Comparison of ENCODE assay signal across 8 cellular contexts in genomic region chr6:43070028-43070632, GRCh38. TPM values are rescaled to one million over a fixed set of nuclear protein-coding genes. Genes with fewer than 3 reads are reported as not detected.
DNase-seq lines count a peak whose midpoint lies in the region; ATAC-seq, FAIRE-seq and TF ChIP-seq lines count a peak whose summit lies in the region.

No MANE protein-coding gene starts in this region.

- no peaks in the 10 kb centered on the region for H3K9me3 ChIP-seq in mammary epithelial cell (replicated peaks; ENCODE audit: insufficient read depth, low read length)

- ATAC-seq in HG02973 (IDR thresholded peaks at IDR 0.05; ENCODE audit: unreplicated experiment) = no peak
- ATAC-seq in GM18868 (IDR thresholded peaks at IDR 0.05; ENCODE audit: unreplicated experiment) = no peak

- peak; percentile 85 for FAIRE-seq in GM18507 (lab: Jason Lieb, UNC)

- no peak overlapping the region for H3K27ac ChIP-seq in mammary epithelial cell (ENCODE audit: insufficient read depth, low read depth, low read length)

- H3K36me3 ChIP-seq in mammary epithelial cell (ENCODE audit: insufficient read depth, low read length) = no peaks in the 10 kb centered on the region

- no TSS peak for BruUV-seq in mammary epithelial cell (replicated peaks; lab: Mats Ljungman, UMichigan)

- no peaks in the 10 kb centered on the region for H3K79me2 ChIP-seq in mammary epithelial cell (ENCODE audit: insufficient read depth, low read length)

- no peaks in the 10 kb centered on the region for H3K4me1 ChIP-seq in mammary epithelial cell (ENCODE audit: insufficient read depth, low read length)

- peaks cover 18% of the 10 kb centered on the region for H3K4me1 Mint-ChIP-seq in mesothelial cell of epicardium

- no peak overlapping the region for H2AFZ ChIP-seq in mammary epithelial cell (ENCODE audit: low read depth, low read length)

- H3K4me3 ChIP-seq in mammary epithelial cell (replicated peaks in 1 of 3; ENCODE audit: insufficient read depth in 1 of 3, low read depth in 2 of 3, low read length in 3 of 3) = no peak overlapping the region

- DNase-seq in COLO829 (ENCODE audit: low spot score) (peak; percentile 70), GM18507 (ENCODE audit: extremely low spot score, insufficient read length, low read depth) (peak; percentile 32), NCI-H82 (lab: John Stamatoyannopoulos, UW) (peak; percentile 79), mammary epithelial cell (peak; percentile 40), mesothelial cell of epicardium (ENCODE audit: low spot score in 2 of 2, unreplicated experiment in 2 of 2) (peak in 1 of 2 experiments; percentile 48), occipital lobe (lab: John Stamatoyannopoulos, UW) (no peak)

- no peak overlapping the region for H3K4me2 ChIP-seq in mammary epithelial cell (ENCODE audit: insufficient read depth, low read depth, low read length)

- intact Hi-C loops in mammary epithelial cell (cut with micrococcal nuclease) = loop anchor here (1.0 to 2.0 kb wide), 3 partner anchors 59 to 169 kb away; no protein-coding TSS in a partner anchor

- CTCF ChIA-PET in mammary epithelial cell (lab: Charles Lee; ENCODE audit: low non-redundant PET) = interaction anchor here (0.7 kb wide), 1 partner anchor 19 kb away, joined by 4 read pairs; no protein-coding TSS in a partner anchor

- 54% methylated on average over 5 of the region's 6 CpGs for WGBS in mammary epithelial cell (ENCODE audit: low coverage, missing lambda C conversion rate)

- no peaks in the 10 kb centered on the region for H4K20me1 ChIP-seq in mammary epithelial cell (ENCODE audit: insufficient read depth, low read length)

- in situ Hi-C loops in mammary epithelial cell (cut with MboI; ENCODE audit: low sequenced_read_pairs in 2 of 2) = no loop called here

- H3K4me3 Mint-ChIP-seq in mesothelial cell of epicardium = no peak overlapping the region

- H3K27me3 ChIP-seq in mammary epithelial cell (ENCODE audit: insufficient read depth, low read length) = no peaks in the 10 kb centered on the region

- dilution Hi-C loops in mammary epithelial cell (cut with HindIII; ENCODE audit: low sequenced_read_pairs) = no loop called here

- no peaks in the 10 kb centered on the region for H3K27me3 Mint-ChIP-seq in mesothelial cell of epicardium (ENCODE audit: low read depth)

- peak overlapping the region; percentile 66 for H3K27ac Mint-ChIP-seq in mesothelial cell of epicardium

- no peaks in the 10 kb centered on the region for H3K9me3 Mint-ChIP-seq in mesothelial cell of epicardium

- peaks cover 27% of the 10 kb centered on the region for H3K36me3 Mint-ChIP-seq in mesothelial cell of epicardium

- no peak overlapping the region for H3K9ac ChIP-seq in mammary epithelial cell (ENCODE audit: insufficient read depth, low read length)

- peak; percentile 61 to 72 for TF ChIP-seq CTCF in mammary epithelial cell (conservative IDR thresholded peaks at IDR 0.05 in 1 of 2, IDR thresholded peaks at IDR 0.05 in 1 of 2; ENCODE audit: extremely low read depth in 1 of 2, insufficient read depth in 1 of 2, low read depth in 1 of 2, low read length in 2 of 2)
- peak; percentile 71 for TF ChIP-seq CTCF in mesothelial cell of epicardium (IDR thresholded peaks at IDR 0.05; ENCODE audit: unreplicated experiment)

RNA-seq across cellular contexts. Expression of gene PTK7, which starts 6.0 kb away (rescaled TPM):
- 100 to 1,000 TPM; 141 to 277 TPM for total RNA-seq in mammary epithelial cell
- polyA plus RNA-seq in mammary epithelial cell = 124 TPM
- 118 TPM for polyA minus RNA-seq in mammary epithelial cell
- total RNA-seq in mesothelial cell of epicardium = 303 to 313 TPM (median 308 TPM) in 3 replicates
- 26.0 TPM for total RNA-seq in occipital lobe

RNA-seq across cellular contexts. Expression of gene KLC4, which starts 10.7 kb away (rescaled TPM):
- 10 to 100 TPM; 17.5 to 20.2 TPM for total RNA-seq in mammary epithelial cell
- 9.3 TPM for polyA plus RNA-seq in mammary epithelial cell
- polyA minus RNA-seq in mammary epithelial cell = 1.9 TPM
- total RNA-seq in mesothelial cell of epicardium = 61.9 to 69.2 TPM (median 69.0 TPM) in 3 replicates
- 20.7 TPM for total RNA-seq in occipital lobe

RNA-seq across cellular contexts. Expression of gene MRPL2, which starts 10.9 kb away (rescaled TPM):
- total RNA-seq in mammary epithelial cell (10 to 100 TPM; 13.3 to 75.2 TPM), mesothelial cell of epicardium (50.5 to 55.5 TPM (median 54.9 TPM) in 3 replicates), occipital lobe (8.9 TPM)
- polyA plus RNA-seq in mammary epithelial cell = 41.3 TPM
- polyA minus RNA-seq in mammary epithelial cell = 26.7 TPM

RNA-seq across cellular contexts. Expression of gene CUL7, which starts 16.5 kb away (rescaled TPM):
- 10 to 100 TPM; 21.5 to 31.5 TPM for total RNA-seq in mammary epithelial cell
- polyA plus RNA-seq in mammary epithelial cell = 11.2 TPM
- polyA minus RNA-seq in mammary epithelial cell = 29.0 TPM
- total RNA-seq in mesothelial cell of epicardium = 88.0 to 90.9 TPM (median 90.6 TPM) in 3 replicates
- 12.8 TPM for total RNA-seq in occipital lobe

RNA-seq across cellular contexts. Expression of gene RRP36, which starts 48.7 kb away (rescaled TPM):
- total RNA-seq in mammary epithelial cell (10 to 100 TPM; 61.0 to 85.0 TPM), mesothelial cell of epicardium (44.2 to 45.9 TPM (median 45.1 TPM) in 3 replicates), occipital lobe (52.3 TPM)
- polyA plus RNA-seq in mammary epithelial cell = 82.8 TPM
- polyA minus RNA-seq in mammary epithelial cell = 40.5 TPM
